6 cellular contexts compared by ENCODE assay signal in the genomic region with DNA sequence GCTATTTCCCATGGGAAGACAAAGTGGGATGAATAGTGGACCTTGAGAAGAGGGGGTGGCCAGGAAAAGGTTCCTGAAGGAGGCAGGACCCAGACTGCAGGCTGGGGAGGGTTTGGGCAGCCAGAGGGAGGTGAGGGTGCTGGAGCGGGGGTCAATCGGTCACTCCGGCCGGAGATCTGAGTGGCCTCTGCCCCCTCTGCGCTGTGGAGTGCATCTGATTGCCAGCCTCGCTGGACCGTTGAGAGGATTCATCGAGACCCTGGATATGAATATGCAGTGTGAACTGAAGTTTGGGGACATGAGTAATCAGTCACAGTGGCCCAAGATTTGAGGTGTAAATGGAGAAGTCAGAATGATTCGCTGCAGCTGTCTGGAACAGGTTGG. TPM values are rescaled to one million over a fixed set of nuclear protein-coding genes. Genes with fewer than 3 reads are reported as not detected.
DNase-seq lines count a peak whose midpoint lies in the region; ATAC-seq, FAIRE-seq and TF ChIP-seq lines count a peak whose summit lies in the region.

No MANE protein-coding gene starts in this region.

- H3K4me3 Mint-ChIP-seq in H9 (peak overlapping the region; percentile 100), brain (peak overlapping the region; percentile 92 to 100 (median 95)), nephron progenitor cell (peak overlapping the region; percentile 100)

- no peak overlapping the region for H4K91ac ChIP-seq in H9 (ENCODE audit: insufficient read length, low read depth, low read length)

- no peak overlapping the region for H2BK20ac ChIP-seq in H9 (ENCODE audit: low read depth, low read length, poor library complexity, severe bottlenecking)

- H3K79me2 ChIP-seq in H9 (ENCODE audit: insufficient read depth, low read length), result peaks cover 10% of the 10 kb centered on the region; the same call in 1 of the 2 replicates

- peak overlapping the region; percentile 15 for H3K18ac ChIP-seq in H9 (ENCODE audit: insufficient read length, low read depth, low read length)

- ATAC-seq in HG02885 (IDR thresholded peaks at IDR 0.05; ENCODE audit: poor library complexity, unreplicated experiment), result no peak

- no peak for DNase-seq in H9
- DNase-seq in nephron progenitor cell, result no peak
- no peak for DNase-seq in GM12892 (ENCODE audit: insufficient read length)
- DNase-seq in activated CD4-positive, alpha-beta T cell treated with anti-CD3 and anti-CD28 coated beads for 48 hours, result no peak

- H3K56ac ChIP-seq in H9 (ENCODE audit: insufficient read length, low read depth, low read length), result no peak overlapping the region

- peak overlapping the region; percentile 94 for H3K9ac ChIP-seq in H9 (ENCODE audit: extremely low read depth, insufficient read length, low read length)

- peaks cover 2% of the 10 kb centered on the region; the same call in 1 of the 2 replicates for H3K27me3 Mint-ChIP-seq in H9 (ENCODE audit: low read depth)
- peaks cover 14% of the 10 kb centered on the region for H3K27me3 Mint-ChIP-seq in brain
- peaks cover 16% of the 10 kb centered on the region for H3K27me3 Mint-ChIP-seq in nephron progenitor cell (ENCODE audit: low read depth, poor library complexity)

- 0 out of 2 replicates have a peak, but pooled peaks cover 2% of the 10 kb centered on the region for H3K4me1 ChIP-seq in H9 (ENCODE audit: insufficient read depth, low read length)

- no peak for TF ChIP-seq POLR2A in GM12892 (IDR thresholded peaks at IDR 0.05; ENCODE audit: low read depth, low read length)

- no peaks in the 10 kb centered on the region for H4K20me1 ChIP-seq in H9 (ENCODE audit: control insufficient read depth, insufficient read depth, insufficient read length)

- H3K9me3 Mint-ChIP-seq in H9, result no peaks in the 10 kb centered on the region; a peak in 1 of 5 replicates
- no peaks in the 10 kb centered on the region for H3K9me3 Mint-ChIP-seq in brain
- H3K9me3 Mint-ChIP-seq in nephron progenitor cell, result no peaks in the 10 kb centered on the region

- no peak for TF ChIP-seq CTCF in H9 (conservative IDR thresholded peaks at IDR 0.05)
- no peak for TF ChIP-seq CTCF in brain (conservative IDR thresholded peaks at IDR 0.05)
- TF ChIP-seq CTCF in nephron progenitor cell (IDR thresholded peaks at IDR 0.05), result no peak

- no peaks in the 10 kb centered on the region for H3K27me3 ChIP-seq in H9 (ENCODE audit: insufficient read depth, low read length)

- H3K27ac Mint-ChIP-seq in H9 (peak overlapping the region; percentile 98 to 100 (median 99)), brain (peak overlapping the region; percentile 97 to 100 (median 98)), nephron progenitor cell (peak overlapping the region; percentile 100)

- H2AFZ ChIP-seq in H9 (ENCODE audit: low read length), result no peak overlapping the region

- H2BK12ac ChIP-seq in H9 (ENCODE audit: insufficient read length, low read depth, low read length), result no peak overlapping the region

- H2AK5ac ChIP-seq in H9 (ENCODE audit: insufficient read length, low read length), result no peak overlapping the region

- FAIRE-seq in GM12892 (lab: Jason Lieb, UNC), result no peak

- no peaks in the 10 kb centered on the region for H3K9me3 ChIP-seq in H9 (ENCODE audit: control insufficient read depth, low read depth, low read length)

- H3K79me1 ChIP-seq in H9 (ENCODE audit: insufficient read depth, low read depth, low read length, poor library complexity, severe bottlenecking), result peaks cover 6% of the 10 kb centered on the region

- no peak overlapping the region for H4K8ac ChIP-seq in H9 (replicated peaks; ENCODE audit: insufficient read length, low read depth, low read length)

- no peak overlapping the region for H2BK120ac ChIP-seq in H9 (ENCODE audit: low read depth, low read length, poor library complexity, severe bottlenecking)

- H3K23ac ChIP-seq in H9 (ENCODE audit: insufficient read length, low read depth, low read length), result no peak overlapping the region

- H3K4ac ChIP-seq in H9 (ENCODE audit: low read depth, low read length), result no peak overlapping the region

- H3T11ph ChIP-seq in H9 (ENCODE audit: low read length), result no peak overlapping the region

- peaks cover 7% of the 10 kb centered on the region for H3K23me2 ChIP-seq in H9 (ENCODE audit: insufficient read length, low read depth, low read length, poor library complexity, severe bottlenecking)

- H3K4me1 Mint-ChIP-seq in H9, result peaks cover 20 to 34% of the 10 kb centered on the region in 2 experiments
- peaks cover 67% of the 10 kb centered on the region for H3K4me1 Mint-ChIP-seq in brain
- peaks cover 59% of the 10 kb centered on the region for H3K4me1 Mint-ChIP-seq in nephron progenitor cell

- H3K36me3 Mint-ChIP-seq in H9 (ENCODE audit: insufficient read depth in 1 of 3, low read depth in 3 of 3) (peaks cover 10 to 15% (median 14%) of the 10 kb centered on the region in 3 experiments), brain (peaks cover 18% of the 10 kb centered on the region), nephron progenitor cell (ENCODE audit: low read depth) (peaks cover 13% of the 10 kb centered on the region)

- H4K5ac ChIP-seq in H9 (ENCODE audit: insufficient read length, low read depth, low read length), result no peak overlapping the region

- peak overlapping the region; percentile 85 for H3K4me2 ChIP-seq in H9 (ENCODE audit: insufficient read depth, insufficient read length, low read length)

- H3K27ac ChIP-seq in H9 (ENCODE audit: insufficient read length, low read depth, low read length), result no peak overlapping the region

- WGBS in H9 (ENCODE audit: extremely low coverage, insufficient read length, low lambda C conversion rate), result no CpG with 5 or more reads among the region's 9 CpGs

- no peak overlapping the region for H2BK15ac ChIP-seq in H9 (ENCODE audit: low read depth, low read length)

- no peak overlapping the region for H2BK5ac ChIP-seq in H9 (ENCODE audit: insufficient read length, low read length)

- peak overlapping the region; percentile 69 for H3K14ac ChIP-seq in H9 (ENCODE audit: insufficient read depth, low read length)

RNA-seq across cellular contexts. Expression of a gene that starts 5.5 kb away (rescaled TPM):
- 22.4 and 22.8 TPM in 2 replicates for total RNA-seq in H9 (2021)
- 43.5 TPM for polyA plus RNA-seq in brain (ENCODE audit: insufficient read depth, low read depth, low replicate concordance)
- polyA plus RNA-seq in GM12892 (2012; ENCODE audit: missing spikeins), result 14.4 TPM

RNA-seq across cellular contexts. Expression of a gene that starts 8.1 kb away (rescaled TPM):
- total RNA-seq in H9 (2021), result 65.1 and 68.0 TPM in 2 replicates
- 24.5 TPM for polyA plus RNA-seq in brain (ENCODE audit: insufficient read depth, low read depth, low replicate concordance)
- polyA plus RNA-seq in GM12892 (2012; ENCODE audit: missing spikeins), result 27.0 TPM

RNA-seq across cellular contexts. Expression of a gene that starts 11.0 kb away (rescaled TPM):
- total RNA-seq in H9 (2021), result 9.9 and 10.7 TPM in 2 replicates
- 5.8 TPM for polyA plus RNA-seq in brain (ENCODE audit: insufficient read depth, low read depth, low replicate concordance)
- 2.5 TPM for polyA plus RNA-seq in GM12892 (2012; ENCODE audit: missing spikeins)

RNA-seq across cellular contexts. Expression of a gene that starts 12.7 kb away (rescaled TPM):
- total RNA-seq in H9 (2021), result 19.9 and 20.0 TPM in 2 replicates
- polyA plus RNA-seq in brain (ENCODE audit: insufficient read depth, low read depth, low replicate concordance), result 31.4 TPM
- polyA plus RNA-seq in GM12892 (2012; ENCODE audit: missing spikeins), result 20.1 TPM

RNA-seq across cellular contexts. Expression of a gene that starts 19.5 kb away (rescaled TPM):
- 321 and 342 TPM in 2 replicates for total RNA-seq in H9 (2021)
- 199 TPM for polyA plus RNA-seq in brain (ENCODE audit: insufficient read depth, low read depth, low replicate concordance)
- 137 TPM for polyA plus RNA-seq in GM12892 (2012; ENCODE audit: missing spikeins)
